In genomic region chr3:133977568-133977967, GRCh38 we compare ENCODE assay signal across 18 cellular contexts. TPM values are rescaled to one million over a fixed set of nuclear protein-coding genes. Genes with fewer than 3 reads are reported as not detected.
DNase-seq lines count a peak whose midpoint lies in the region; ATAC-seq, FAIRE-seq and TF ChIP-seq lines count a peak whose summit lies in the region.
"Had no signal": no experiment of that assay in that cellular context is flagged by ENCODE, and none has a peak within 500 bp of the region (broad histone marks: within the 10 kb centered on the region; RNA-seq: fewer than 3 reads in every experiment).

No MANE protein-coding gene starts in this region.

- H3K23me2 ChIP-seq in H1 (ENCODE audit: low read depth, low read length), result peaks cover 2% of the 10 kb centered on the region; the same call in 1 of the 2 replicates

- FAIRE-seq in H1 (lab: Jason Lieb, UNC), result no peak

- no peak overlapping the region for H3K4me3 ChIP-seq in heart left ventricle
- no peak overlapping the region for H3K4me3 ChIP-seq in H1 (ENCODE audit: extremely low read depth in 1 of 4, insufficient read depth in 2 of 4, low read depth in 3 of 4, low read length in 4 of 4)
- H3K4me3 ChIP-seq in sigmoid colon, result no peak overlapping the region
- no peak overlapping the region for H3K4me3 ChIP-seq in hepatocyte

- H3K56ac ChIP-seq in H1 (replicated peaks; ENCODE audit: insufficient read length, low read depth, low read length), result no peak overlapping the region

- no peak for TF ChIP-seq EP300 in H1 (IDR thresholded peaks at IDR 0.05; ENCODE audit: borderline replicate concordance in 1 of 2, low read depth in 2 of 2, low read length in 2 of 2)
- no peak for TF ChIP-seq EP300 in sigmoid colon (IDR thresholded peaks at IDR 0.05)

- H2AFZ ChIP-seq in H1 (ENCODE audit: low read length) (no peak overlapping the region), hepatocyte (no peak overlapping the region)

- H3K4ac ChIP-seq in H1 (replicated peaks; ENCODE audit: insufficient read length, low read depth, low read length), result no peak overlapping the region

- POLR2A ChIA-PET in H1 (lab: Charles Lee; ENCODE audit: partially characterized antibody), result no interaction called here

- H3K4me2 ChIP-seq in H1 (ENCODE audit: insufficient read depth in 1 of 2, low read depth in 2 of 2, low read length in 2 of 2), result no peak overlapping the region
- no peak overlapping the region for H3K4me2 ChIP-seq in hepatocyte

- WGBS in heart left ventricle, 4 donors, result 56 to 72% (median 64%) methylated on average over 4 of the region's 4 CpGs
- 89% methylated on average over 4 of the region's 4 CpGs; no CpG with 5 or more reads in 1 of the 2 experiments for WGBS in H1 (ENCODE audit: extremely low coverage in 1 of 2, insufficient coverage in 1 of 2, insufficient read length in 1 of 2, insufficient replicate concordance in 2 of 2, low coverage in 1 of 2, low lambda C conversion rate in 2 of 2, missing lambda C conversion rate in 1 of 2), 2 experiments
- 80 to 85% methylated on average over 4 of the region's 4 CpGs for WGBS in sigmoid colon, 2 donors
- WGBS in hepatocyte (ENCODE audit: low lambda C conversion rate, missing lambda C conversion rate), result 94% methylated on average over 4 of the region's 4 CpGs

- H4K20me1 ChIP-seq in H1 (replicated peaks in 1 of 2; ENCODE audit: control insufficient read depth in 1 of 2, insufficient read depth in 2 of 2, low read length in 2 of 2), result no peaks in the 10 kb centered on the region
- H4K20me1 ChIP-seq in hepatocyte (ENCODE audit: insufficient read depth, poor library complexity, severe bottlenecking), result no peaks in the 10 kb centered on the region

- intact Hi-C loops in heart left ventricle (cut with DNase I) (no loop called here), Right ventricle myocardium superior (cut with DNase I) (no loop called here), sigmoid colon (cut with DNase I) (no loop called here)

- no peaks in the 10 kb centered on the region for H3K79me1 ChIP-seq in H1 (ENCODE audit: low read depth, low read length)

- H4K91ac ChIP-seq in H1 (replicated peaks; ENCODE audit: insufficient read length, low read length), result no peak overlapping the region

- no peak overlapping the region for H4K8ac ChIP-seq in H1 (ENCODE audit: extremely low read depth, insufficient read depth, low read length)

- TF ChIP-seq RAD21 in H1 (IDR thresholded peaks at IDR 0.05 in 1 of 2, conservative IDR thresholded peaks at IDR 0.05 in 1 of 2; ENCODE audit: low read depth in 2 of 2, low read length in 2 of 2), result no peak

- no peak overlapping the region for H2BK20ac ChIP-seq in H1 (ENCODE audit: low read length)

- no peak overlapping the region for H3K18ac ChIP-seq in H1 (ENCODE audit: extremely low read depth, low read length)

- no peak overlapping the region for H2AK5ac ChIP-seq in H1 (ENCODE audit: low read depth, low read length)

- no peak overlapping the region for H2BK15ac ChIP-seq in H1 (ENCODE audit: low read length)

- H3K27me3 ChIP-seq in heart left ventricle, result no peaks in the 10 kb centered on the region
- no peaks in the 10 kb centered on the region for H3K27me3 ChIP-seq in H1 (replicated peaks in 1 of 4; ENCODE audit: control insufficient read depth in 3 of 4, extremely low read depth in 1 of 4, insufficient read depth in 3 of 4, low read length in 3 of 4)
- no peaks in the 10 kb centered on the region for H3K27me3 ChIP-seq in sigmoid colon
- H3K27me3 ChIP-seq in hepatocyte, result no peaks in the 10 kb centered on the region

- DNase-seq in heart left ventricle, result peak in 2 of 5 donors; percentile 37 to 38
- no peak for DNase-seq in Right ventricle myocardium superior
- no peak for DNase-seq in H1 (ENCODE audit: low read depth in 1 of 2, low spot score in 2 of 2)
- DNase-seq in left lobe of liver (ENCODE audit: low spot score), result peak; percentile 57
- peak; percentile 56 for DNase-seq in sigmoid colon
- no peak for DNase-seq in hepatocyte (ENCODE audit: low spot score)
- no peak for DNase-seq in HuH-7.5 (ENCODE audit: low spot score)
- no peak for DNase-seq in GM19238 (ENCODE audit: insufficient read length, low spot score)
- DNase-seq: DMS79 treated with DMSO at 0.1 percent for 48 hours, H7, HFFc6, NCI-H1417, NCI-H187, NCI-H226, NCI-H524, PC-3, RPMI8226 had no signal

- TF ChIP-seq POLR2A in heart left ventricle (IDR thresholded peaks at IDR 0.05), result no peak
- no peak for TF ChIP-seq POLR2A in H1 (IDR thresholded peaks at IDR 0.05; ENCODE audit: control extremely low read depth in 1 of 2, low read depth in 2 of 2, low read length in 2 of 2)
- TF ChIP-seq POLR2A in sigmoid colon (IDR thresholded peaks at IDR 0.05), result no peak

- H3K27ac ChIP-seq in heart left ventricle (peak overlapping the region in 3 of 12 donors; percentile 28 to 55 (median 34)), H1 (ENCODE audit: low read depth, low read length) (no peak overlapping the region), sigmoid colon (no peak overlapping the region), hepatocyte (no peak overlapping the region)
- H3K27ac ChIP-seq: 22Rv1 had no signal

- no peak overlapping the region for H3K23ac ChIP-seq in H1 (ENCODE audit: insufficient read length)

- H3K9ac ChIP-seq in H1 (replicated peaks in 1 of 4; ENCODE audit: extremely low read depth in 1 of 4, low read depth in 3 of 4, low read length in 3 of 4), result no peak overlapping the region

- no peak overlapping the region for H4K5ac ChIP-seq in H1 (ENCODE audit: insufficient read length, low read depth, low read length)

- ATAC-seq in heart left ventricle, result peak; percentile 19 to 78 (median 52)
- ATAC-seq in Right ventricle myocardium superior (ENCODE audit: poor library complexity), result no peak
- peak; percentile 74 for ATAC-seq in left lobe of liver
- ATAC-seq: PC-3 had no signal

- H3K4me1 ChIP-seq in heart left ventricle, result peaks cover 0 to 26% (median 0%) of the 10 kb centered on the region in 12 donors
- H3K4me1 ChIP-seq in H1 (replicated peaks in 1 of 4; ENCODE audit: control insufficient read depth in 3 of 4, insufficient read depth in 4 of 4, low read length in 3 of 4), result no peaks in the 10 kb centered on the region
- no peaks in the 10 kb centered on the region for H3K4me1 ChIP-seq in sigmoid colon
- H3K4me1 ChIP-seq in hepatocyte (ENCODE audit: insufficient read depth), result no peaks in the 10 kb centered on the region

- TF ChIP-seq CTCF in heart left ventricle (IDR thresholded peaks at IDR 0.05), result no peak
- TF ChIP-seq CTCF in H1 (IDR thresholded peaks at IDR 0.05; ENCODE audit: control extremely low read depth in 1 of 3, insufficient read depth in 1 of 3, low read depth in 1 of 3, low read length in 3 of 3), result no peak
- TF ChIP-seq CTCF in sigmoid colon (IDR thresholded peaks at IDR 0.05), result no peak
- no peak for TF ChIP-seq CTCF in hepatocyte (IDR thresholded peaks at IDR 0.05; ENCODE audit: poor library complexity)

- no peaks in the 10 kb centered on the region for H3K36me3 ChIP-seq in heart left ventricle
- no peaks in the 10 kb centered on the region for H3K36me3 ChIP-seq in H1 (ENCODE audit: control insufficient read depth in 2 of 4, insufficient read depth in 4 of 4, low read length in 3 of 4)
- H3K36me3 ChIP-seq in sigmoid colon, result no peaks in the 10 kb centered on the region
- no peaks in the 10 kb centered on the region for H3K36me3 ChIP-seq in hepatocyte (replicated peaks; ENCODE audit: insufficient read depth, low read depth)

- H3K14ac ChIP-seq in H1 (ENCODE audit: insufficient read length), result no peak overlapping the region

- CTCF ChIA-PET in H1 (lab: Charles Lee; ENCODE audit: partially characterized antibody), result interaction anchor here (5.6 kb wide), 1 partner anchor 12 kb away, joined by 31 read pairs; no protein-coding TSS in a partner anchor

- no peak overlapping the region for H2BK5ac ChIP-seq in H1 (ENCODE audit: low read depth, low read length)

- H3K9me2 ChIP-seq in hepatocyte (replicated peaks; ENCODE audit: insufficient read depth), result no peaks in the 10 kb centered on the region

- H3K9me3 ChIP-seq in heart left ventricle (peaks cover 0 to 3% (median 0%) of the 10 kb centered on the region in 12 donors), H1 (ENCODE audit: insufficient read depth in 2 of 2, low read depth in 1 of 2, low read length in 1 of 2) (peaks cover 0 to 8% of the 10 kb centered on the region in 2 experiments; a peak in 1 of 4 replicates), sigmoid colon (no peaks in the 10 kb centered on the region), hepatocyte (ENCODE audit: low read depth) (no peaks in the 10 kb centered on the region)

- no peak overlapping the region for H2BK120ac ChIP-seq in H1 (replicated peaks; ENCODE audit: low read depth, low read length)

- H3K79me2 ChIP-seq in H1 (ENCODE audit: control insufficient read depth in 1 of 2, insufficient read depth in 2 of 2, low read length in 2 of 2) (no peaks in the 10 kb centered on the region), hepatocyte (no peaks in the 10 kb centered on the region)

- H2BK12ac ChIP-seq in H1 (ENCODE audit: low read depth, low read length), result 0 out of 2 replicates have a peak overlapping the region, but pooled peaks have one; percentile 0

TF ChIP-seq in H1, 55 proteins besides CTCF, POLR2A, EP300 and RAD21 (continues in another document):
- TF ChIP-seq ZNF274 (IDR thresholded peaks at IDR 0.05; ENCODE audit: borderline replicate concordance, extremely low read depth, low read length), result no peak
- no peak for TF ChIP-seq MAFK (IDR thresholded peaks at IDR 0.05; ENCODE audit: low read depth, low read length)
- TF ChIP-seq YY1 (IDR thresholded peaks at IDR 0.05; ENCODE audit: low read depth, low read length), result no peak
- no peak for TF ChIP-seq KDM4A (IDR thresholded peaks at IDR 0.05; ENCODE audit: low read depth, low read length, severe bottlenecking)

RNA-seq across cellular contexts. Expression of gene SLCO2A1, which starts 52.2 kb away (rescaled TPM):
- total RNA-seq in heart left ventricle (10 to 100 TPM in 6 of 9 donors, 1 to 10 TPM in 3; 2.8 to 28.4 (median 13.9) TPM), Right ventricle myocardium superior (8.3 TPM), left lobe of liver (7.4 TPM), sigmoid colon (1 to 10 TPM; 3.3 to 10.0 (median 6.8) TPM), hepatocyte (2.2 and 2.3 TPM in 2 replicates)
- polyA plus RNA-seq in heart left ventricle (10 to 100 TPM in 1 of 2 donors, 1 to 10 TPM in 1; 8.3 to 13.9 TPM), H1 (2011; rRNA removed) (2.3 and 4.1 TPM in 2 replicates), sigmoid colon (10 to 100 TPM in 1 of 3 donors, 1 to 10 TPM in 2; 1.8 to 22.1 (median 3.2) TPM), hepatocyte (7.0 and 8.4 TPM in 2 replicates)
- 1.1 TPM in 2 replicates for total RNA-seq in H1 (2021; fragmentation: NEBNext Ultra II Directional; extraction: Animal tissue kit (Norgen Biotek cat#: 25700))
- 1.3 TPM for polyA plus RNA-seq in H1 (2011; cell fraction: cytosol; rRNA removed)
- polyA plus RNA-seq in H1 (2011; cell fraction: nucleus; rRNA removed), result 5.7 TPM
- polyA plus RNA-seq in H1 (2012, experiment 1 of 2), result 0.72 to 2.4 TPM (median 1.6 TPM) in 4 replicates
- 0.87 TPM for polyA plus RNA-seq in H1 (2012, experiment 2 of 2)
- polyA plus RNA-seq in H1 (2013, experiment 1 of 2), result 2.4 TPM
- 2.6 TPM for polyA plus RNA-seq in H1 (2013, experiment 2 of 2)
- 2.0 and 2.2 TPM in 2 replicates for polyA minus RNA-seq in H1 (2011; rRNA and poly(A)+ RNA removed)
- 0.29 TPM for polyA minus RNA-seq in H1 (2011; cell fraction: cytosol; rRNA and poly(A)+ RNA removed)
- polyA minus RNA-seq in H1 (2011; cell fraction: nucleus; rRNA and poly(A)+ RNA removed), result 3.9 TPM
- total RNA-seq: PC-3 had no signal

Comparison
In these comparisons a context has a peak if more than half of its experiments do, and no peak if none do; other contexts are left out.
1. DNase-seq: peak in left lobe of liver (single experiment) and sigmoid colon (single experiment); none in Right ventricle myocardium superior (single experiment), H1 (0 of 2), hepatocyte (single experiment), HuH-7.5 (single experiment) and GM19238 (single experiment).